Comparison of ENCODE assay signal across 8 cellular contexts in genomic region chr1:156053770-156054499, GRCh38. TPM values are rescaled to one million over a fixed set of nuclear protein-coding genes. Genes with fewer than 3 reads are reported as not detected.
DNase-seq lines count a peak whose midpoint lies in the region; ATAC-seq, FAIRE-seq and TF ChIP-seq lines count a peak whose summit lies in the region.

TSS of gene UBQLN4 (minus strand) at chr1:156053798. CDS start at chr1:156053701, 97 bp downstream.

- no peaks in the 10 kb centered on the region for H3K9me3 Mint-ChIP-seq in activated CD4-positive, alpha-beta T cell treated with anti-CD3 and anti-CD28 coated beads, Interleukin-2, amount 10 ng/mL, durations not matched to agents 7 days and 5 days

- peaks cover 27% of the 10 kb centered on the region for H3K4me1 ChIP-seq in HepG2 (ENCODE audit: insufficient read depth, low read length)

- TF ChIP-seq POLR2A in HepG2 (IDR thresholded peaks at IDR 0.05; ENCODE audit: insufficient read depth in 1 of 2, low read depth in 2 of 2, low read length in 2 of 2), result peak in 1 of 2 experiments; percentile 58; a peak in 2 of 4 replicates

- intact Hi-C loops in HepG2 (cut with micrococcal nuclease; ENCODE audit: unreplicated experiment), result no loop called here

- peak within 1 kb of the TSS; percentile 89 for H3K27ac Mint-ChIP-seq in activated CD4-positive, alpha-beta T cell treated with anti-CD3 and anti-CD28 coated beads, Interleukin-2, amount 10 ng/mL, durations not matched to agents 7 days and 5 days

- H3K4me1 Mint-ChIP-seq in activated CD4-positive, alpha-beta T cell treated with anti-CD3 and anti-CD28 coated beads, Interleukin-2, amount 10 ng/mL, durations not matched to agents 7 days and 5 days, result peaks cover 27% of the 10 kb centered on the region

- TF ChIP-seq EP300 in HepG2 (IDR thresholded peaks at IDR 0.05; ENCODE audit: low read depth in 2 of 2, low read length in 2 of 2), result peak; percentile 12 to 44; a peak in 2 of 4 replicates
- no peak for TF ChIP-seq EP300 in HepG2 (CRISPR knock-in tag; IDR thresholded peaks at IDR 0.05; ENCODE audit: borderline replicate concordance)

- peak within 1 kb of the TSS; percentile 100 for H3K27ac ChIP-seq in HepG2 (ENCODE audit: extremely low read length, insufficient read depth, low read length)

- no peaks in the 10 kb centered on the region; a peak in 1 of 5 replicates for H3K27me3 ChIP-seq in HepG2 (ENCODE audit: control insufficient read depth in 1 of 2, insufficient read depth in 2 of 2, low read length in 2 of 2)

- TSS peak; percentile 90 for BruUV-seq in HepG2 (replicated peaks; lab: Mats Ljungman, UMichigan)

- H3K36me3 Mint-ChIP-seq in activated CD4-positive, alpha-beta T cell treated with anti-CD3 and anti-CD28 coated beads, Interleukin-2, amount 10 ng/mL, durations not matched to agents 7 days and 5 days (ENCODE audit: low read depth), result peaks cover 16% of the 10 kb centered on the region

- peaks cover 18% of the 10 kb centered on the region for H3K79me2 ChIP-seq in HepG2 (ENCODE audit: insufficient read depth, low read length)

- peak within 1 kb of the TSS; percentile 94 to 97 (median 96) for H3K4me3 ChIP-seq in HepG2 (replicated peaks in 1 of 3; ENCODE audit: insufficient read depth in 1 of 3, low read depth in 2 of 3, low read length in 3 of 3)

- peaks cover 7 to 27% of the 10 kb centered on the region in 2 experiments; a peak in 4 of 5 replicates for H3K36me3 ChIP-seq in HepG2 (replicated peaks in 1 of 2; ENCODE audit: control insufficient read depth in 1 of 2, insufficient read depth in 2 of 2, low read length in 2 of 2)

- in situ Hi-C loops in HepG2 (cut with HindIII; ENCODE audit: extremely low pct_ligation_motif_present, low pct_unique_long_range_greater_than_20kb), result no loop called here

- H4K20me1 ChIP-seq in HepG2 (ENCODE audit: insufficient read depth, low read length), result no peaks in the 10 kb centered on the region

- peak; percentile 90 for DNase-seq in SIG-M5 treated with dmso at 0.1 percent for 504 hours (lab: John Stamatoyannopoulos, UW; ENCODE audit: unreplicated experiment)
- no peak for DNase-seq in SIG-M5 (lab: John Stamatoyannopoulos, UW)
- DNase-seq in NCI-H524 (lab: John Stamatoyannopoulos, UW), result peak; percentile 59 to 81
- peak; percentile 88 for DNase-seq in activated CD4-positive, alpha-beta T cell treated with anti-CD3 and anti-CD28 coated beads, Interleukin-2, amount 10 ng/mL, durations not matched to agents 7 days and 5 days
- DNase-seq in dedifferentiated amniotic fluid mesenchymal stem cell (ENCODE audit: extremely low spot score), result peak; percentile 82
- peak; percentile 70 for DNase-seq in HepG2 (ENCODE audit: low spot score)
- DNase-seq in stimulated activated CD4-positive, alpha-beta T cell treated with anti-CD3 and anti-CD28 coated beads, Interleukin-4, amount 100 ng/mL, for 1 hour, result peak; percentile 82

- peak within 1 kb of the TSS; percentile 98 for H3K9ac ChIP-seq in HepG2 (ENCODE audit: insufficient read depth, low read depth, low read length)

- under 1% methylated on average over 38 of the region's 49 CpGs for WGBS in HepG2 (ENCODE audit: low lambda C conversion rate)

- H3K4me2 ChIP-seq in HepG2 (ENCODE audit: low read depth, low read length), result peak within 1 kb of the TSS; percentile 99

- TF ChIP-seq RAD21 in HepG2 (CRISPR knock-in tag; IDR thresholded peaks at IDR 0.05), result no peak

- ATAC-seq in HG03175 (IDR thresholded peaks at IDR 0.05; ENCODE audit: unreplicated experiment), result peak; percentile 51
- peak; percentile 70 for ATAC-seq in HepG2

- peak within 1 kb of the TSS; percentile 34 for H2AFZ ChIP-seq in HepG2 (ENCODE audit: low read length)

- CTCF ChIA-PET in activated CD4-positive, alpha-beta T cell treated with anti-CD3 and anti-CD28 coated beads, Interleukin-2, amount 10 ng/mL, durations not matched to agents 7 days and 5 days (lab: Charles Lee), result interaction anchor here (0.5 to 1.8 kb wide), 7 partner anchors 13 to 243 kb away, joined by 3 to 6 read pairs (median 4); no protein-coding TSS in a partner anchor
- CTCF ChIA-PET in HepG2 (lab: Yijun Ruan, JAX; ENCODE audit: low intra/inter-chr PET ratio, low total read pairs), result no interaction called here

- no peaks in the 10 kb centered on the region for H3K27me3 Mint-ChIP-seq in activated CD4-positive, alpha-beta T cell treated with anti-CD3 and anti-CD28 coated beads, Interleukin-2, amount 10 ng/mL, durations not matched to agents 7 days and 5 days

- TF ChIP-seq CTCF in HepG2 (CRISPR knock-in tag; IDR thresholded peaks at IDR 0.05), result peak; percentile 66

- peak within 1 kb of the TSS; percentile 88 for H3K4me3 Mint-ChIP-seq in activated CD4-positive, alpha-beta T cell treated with anti-CD3 and anti-CD28 coated beads, Interleukin-2, amount 10 ng/mL, durations not matched to agents 7 days and 5 days

- H3K9me3 ChIP-seq in HepG2 (ENCODE audit: low read length), result no peaks in the 10 kb centered on the region

- FAIRE-seq in HepG2 (lab: Jason Lieb, UNC), result peak; percentile 4

- POLR2A ChIA-PET in activated CD4-positive, alpha-beta T cell treated with anti-CD3 and anti-CD28 coated beads, Interleukin-2, amount 10 ng/mL, durations not matched to agents 7 days and 5 days (lab: Charles Lee), result no interaction called here
- POLR2A ChIA-PET in HepG2 (lab: Yijun Ruan, JAX), result interaction anchor here (0.9 to 2.6 kb wide), 6 partner anchors 10 to 229 kb away, joined by 3 to 10 read pairs (median 4); partner anchors contain the start of genes PMF1 and SMG5

TF ChIP-seq in HepG2, 621 proteins besides CTCF, POLR2A, EP300 and RAD21 (continues in another document):
- TF ChIP-seq ZNF441 (CRISPR knock-in tag; IDR thresholded peaks at IDR 0.05; ENCODE audit: borderline replicate concordance), result no peak
- TF ChIP-seq PREB (CRISPR knock-in tag; IDR thresholded peaks at IDR 0.05), result no peak
- 0 out of 2 replicates have a peak, but pooled peaks have one; percentile 1 for TF ChIP-seq POGZ (CRISPR knock-in tag; IDR thresholded peaks at IDR 0.05)
- TF ChIP-seq CCDC6 (CRISPR knock-in tag; IDR thresholded peaks at IDR 0.05), result 0 out of 2 replicates have a peak, but pooled peaks have one; percentile 29

RNA-seq across cellular contexts. Expression of gene UBQLN4, which starts in this region (rescaled TPM):
- 10 to 100 TPM; 30.8 to 34.0 TPM for total RNA-seq in activated CD4-positive, alpha-beta T cell treated with anti-CD3 and anti-CD28 coated beads, Interleukin-2, amount 10 ng/mL, durations not matched to agents 7 days and 5 days
- 31.5 and 33.2 TPM in 2 replicates for total RNA-seq in HepG2 (2016; rRNA removed; fragmentation: Illumina TruSeq; extraction: Trizol)
- total RNA-seq in HepG2 (2016; cell fraction: cytosol; rRNA removed; fragmentation: Illumina TruSeq; extraction: Trizol; ENCODE audit: low read depth), result 20.1 and 22.6 TPM in 2 replicates
- total RNA-seq in HepG2 (2016; cell fraction: insoluble cytoplasmic fraction; rRNA removed; fragmentation: Illumina TruSeq; extraction: Trizol), result 29.3 and 31.9 TPM in 2 replicates
- total RNA-seq in HepG2 (2016; cell fraction: membrane; rRNA removed; fragmentation: Illumina TruSeq; extraction: Trizol), result 26.2 and 29.2 TPM in 2 replicates
- total RNA-seq in HepG2 (2016; cell fraction: nucleus; rRNA removed; fragmentation: Illumina TruSeq; extraction: Trizol), result 21.0 and 23.5 TPM in 2 replicates
- polyA plus RNA-seq in HepG2 (2011; rRNA removed), result 39.8 and 42.0 TPM in 2 replicates
- 29.0 and 30.8 TPM in 2 replicates for polyA plus RNA-seq in HepG2 (2011; cell fraction: cytosol; rRNA removed)
- 55.5 and 56.3 TPM in 2 replicates for polyA plus RNA-seq in HepG2 (2011; cell fraction: nucleus; rRNA removed)
- polyA plus RNA-seq in HepG2 (2012), result 24.3 and 30.2 TPM in 2 replicates
- 6.2 and 6.6 TPM in 2 replicates for polyA plus RNA-seq in HepG2 (2016; cell fraction: cytosol; fragmentation: Illumina TruSeq; extraction: Trizol; ENCODE audit: low read depth)
- polyA plus RNA-seq in HepG2 (2016; cell fraction: insoluble cytoplasmic fraction; fragmentation: Illumina TruSeq; extraction: Trizol; ENCODE audit: low read depth), result 36.9 and 41.7 TPM in 2 replicates
- 19.4 and 20.1 TPM in 2 replicates for polyA plus RNA-seq in HepG2 (2016; cell fraction: membrane; fragmentation: Illumina TruSeq; extraction: Trizol; ENCODE audit: low read depth)
- polyA plus RNA-seq in HepG2 (2016; cell fraction: nucleus; fragmentation: Illumina TruSeq; extraction: Trizol; ENCODE audit: insufficient read depth, low read depth), result 54.4 and 62.1 TPM in 2 replicates
- 59.1 and 110 TPM in 2 replicates for polyA minus RNA-seq in HepG2 (2011; rRNA and poly(A)+ RNA removed; ENCODE audit: low replicate concordance)
- polyA minus RNA-seq in HepG2 (2011; cell fraction: cytosol; rRNA and poly(A)+ RNA removed), result 20.7 and 24.4 TPM in 2 replicates
- polyA minus RNA-seq in HepG2 (2011; cell fraction: nucleus; rRNA and poly(A)+ RNA removed), result 14.0 and 20.0 TPM in 2 replicates
